Comparison of ENCODE assay signal across 17 cellular contexts in genomic region chr3:70071138-70071537, GRCh38.
DNase-seq lines count a peak whose midpoint lies in the region; TF ChIP-seq lines count a peak whose summit lies in the region.
"Had no signal": no experiment of that assay in that cellular context is flagged by ENCODE, and none has a peak within 500 bp of the region (broad histone marks: within the 10 kb centered on the region; RNA-seq: fewer than 3 reads in every experiment).

No MANE protein-coding gene starts in this region.

- DNase-seq in dorsolateral prefrontal cortex (no peak), smooth muscle cell (lab: John Stamatoyannopoulos, UW; ENCODE audit: unreplicated experiment) (no peak), NCI-H1436 (lab: John Stamatoyannopoulos, UW) (no peak), NCI-H1417 treated with DMSO at 0.1 percent for 48 hours (lab: John Stamatoyannopoulos, UW) (no peak), NCI-H82 treated with DMSO at 0.1 percent for 48 hours (lab: John Stamatoyannopoulos, UW; ENCODE audit: unreplicated experiment) (no peak), substantia nigra (lab: John Stamatoyannopoulos, UW) (no peak)
- DNase-seq: C1 segment of cervical spinal cord; DMS79 treated with DMSO at 0.1 percent for 48 hours; NCI-H1048; NCI-H187; NCI-H345; NCI-H526; NK-92 treated with Interleukin-12 subunit alpha and Interleukin-12 subunit beta, amount 100 ng/mL, for 24 hours had no signal

- intact Hi-C loops in dorsolateral prefrontal cortex (cut with DNase I) = no loop called here

- H3K36me3 ChIP-seq in HUES48 (ENCODE audit: control insufficient read depth, insufficient read depth, low read length) = no peaks in the 10 kb centered on the region
- H3K36me3 ChIP-seq in smooth muscle cell (ENCODE audit: low read depth) = no peaks in the 10 kb centered on the region

- peak overlapping the region; percentile 91 for H3K4me2 ChIP-seq in smooth muscle cell
- H3K4me2 ChIP-seq: KMS-11 had no signal

- no peaks in the 10 kb centered on the region for H3K36me3 Mint-ChIP-seq in nephron (ENCODE audit: low read depth)

- no peaks in the 10 kb centered on the region for H4K20me1 ChIP-seq in smooth muscle cell (ENCODE audit: low read depth)

- peaks cover 15% of the 10 kb centered on the region for H3K27me3 Mint-ChIP-seq in nephron (ENCODE audit: low read depth)

- H3K4me1 Mint-ChIP-seq in nephron = peaks cover 34% of the 10 kb centered on the region

- peaks cover 34% of the 10 kb centered on the region for H3K4me1 ChIP-seq in HUES48 (ENCODE audit: control insufficient read depth, insufficient read depth, low read length)
- H3K4me1 ChIP-seq in smooth muscle cell (ENCODE audit: low read depth) = peaks cover 16% of the 10 kb centered on the region

- no peaks in the 10 kb centered on the region for H3K9me3 Mint-ChIP-seq in nephron

- WGBS in smooth muscle cell (ENCODE audit: low lambda C conversion rate) = 41% methylated on average over 4 of the region's 4 CpGs

- H3K9ac ChIP-seq in HUES48 (ENCODE audit: low read depth, low read length) = no peak overlapping the region
- H3K9ac ChIP-seq in smooth muscle cell (ENCODE audit: low read depth) = no peak overlapping the region
- H3K9ac ChIP-seq: KMS-11 had no signal

- peak overlapping the region in 2 of 3 experiments; percentile 75 to 78 for H3K4me3 Mint-ChIP-seq in nephron

- H3F3A ChIP-seq in smooth muscle cell (ENCODE audit: low read depth) = no peaks in the 10 kb centered on the region

- H3K27ac Mint-ChIP-seq in nephron = no peak overlapping the region

- no peaks in the 10 kb centered on the region for H3K27me3 ChIP-seq in HUES48 (ENCODE audit: control insufficient read depth, insufficient read depth, low read length)
- H3K27me3 ChIP-seq in dorsolateral prefrontal cortex = peaks cover 0 to 29% (median 0%) of the 10 kb centered on the region in 45 donors
- H3K27me3 ChIP-seq in smooth muscle cell (ENCODE audit: low read depth) = peaks cover 10% of the 10 kb centered on the region

- no peak for TF ChIP-seq CTCF in dorsolateral prefrontal cortex (IDR thresholded peaks at IDR 0.05 in 54 of 56, conservative IDR thresholded peaks at IDR 0.05 in 2 of 56; ENCODE audit: low read depth in 1 of 56, partially characterized antibody in 56 of 56)
- no peak for TF ChIP-seq CTCF in nephron (IDR thresholded peaks at IDR 0.05; ENCODE audit: unreplicated experiment in 3 of 3)
- no peak for TF ChIP-seq CTCF in smooth muscle cell (IDR thresholded peaks at IDR 0.05; ENCODE audit: borderline replicate concordance, insufficient read depth, poor library complexity, severe bottlenecking)

- H3K27ac ChIP-seq in HUES48 (ENCODE audit: low read depth, low read length) (peak overlapping the region; percentile 48), dorsolateral prefrontal cortex (peak overlapping the region in 17 of 59 donors; percentile 3 to 73 (median 30)), smooth muscle cell (ENCODE audit: low read depth) (no peak overlapping the region), substantia nigra (ENCODE audit: low read depth, low read length, poor library complexity, severe bottlenecking) (no peak overlapping the region)
- H3K27ac ChIP-seq: KMS-11, RWPE1 had no signal

- H3K9me3 ChIP-seq in HUES48 (ENCODE audit: control insufficient read depth, insufficient read depth, low read length) (no peaks in the 10 kb centered on the region), smooth muscle cell (replicated peaks; ENCODE audit: low read depth) (no peaks in the 10 kb centered on the region)

- H3K4me3 ChIP-seq in HUES48 (ENCODE audit: low read depth, low read length) (peak overlapping the region; percentile 54), dorsolateral prefrontal cortex (peak overlapping the region in 45 of 59 donors; percentile 12 to 68 (median 46)), smooth muscle cell (peak overlapping the region; percentile 60)

- peak overlapping the region; percentile 75 for H2AFZ ChIP-seq in smooth muscle cell (ENCODE audit: low read depth)

- H3K79me2 ChIP-seq in smooth muscle cell (ENCODE audit: low read depth) = no peaks in the 10 kb centered on the region
